ENCODE assay signal across 10 cellular contexts in genomic region chr20:58408603-58409246, GRCh38. TPM values are rescaled to one million over a fixed set of nuclear protein-coding genes. Genes with fewer than 3 reads are reported as not detected.
DNase-seq lines count a peak whose midpoint lies in the region; ATAC-seq and TF ChIP-seq lines count a peak whose summit lies in the region.
"Had no signal": no experiment of that assay in that cellular context is flagged by ENCODE, and none has a peak within 500 bp of the region (broad histone marks: within the 10 kb centered on the region; RNA-seq: fewer than 3 reads in every experiment).

No MANE protein-coding gene starts in this region.

- H2BK20ac ChIP-seq in H9 (ENCODE audit: low read depth, low read length, poor library complexity, severe bottlenecking) = no peak overlapping the region

- no peak overlapping the region for H2BK120ac ChIP-seq in H9 (ENCODE audit: low read depth, low read length, poor library complexity, severe bottlenecking)

- peak overlapping the region; percentile 54 for H3K4me3 Mint-ChIP-seq in CD8-positive, alpha-beta T cell
- H3K4me3 Mint-ChIP-seq in H9 (no peak overlapping the region), memory B cell (peak overlapping the region; percentile 15)
- H3K4me3 Mint-ChIP-seq in activated CD8-positive, alpha-beta T cell treated with anti-CD3 and anti-CD28 coated beads for 36 hours = no peak overlapping the region

- H3K27ac Mint-ChIP-seq in CD8-positive, alpha-beta T cell = peak overlapping the region; percentile 89
- H3K27ac Mint-ChIP-seq in H9 (peak overlapping the region in 1 of 3 experiments; percentile 26; a peak in 3 of 7 replicates), memory B cell (peak overlapping the region; percentile 35)
- peak overlapping the region; percentile 87 for H3K27ac Mint-ChIP-seq in activated CD8-positive, alpha-beta T cell treated with anti-CD3 and anti-CD28 coated beads for 36 hours

- no peaks in the 10 kb centered on the region for H3K27me3 Mint-ChIP-seq in CD8-positive, alpha-beta T cell (ENCODE audit: low read depth)
- H3K27me3 Mint-ChIP-seq in H9 (ENCODE audit: low read depth) = no peaks in the 10 kb centered on the region
- no peaks in the 10 kb centered on the region for H3K27me3 Mint-ChIP-seq in activated CD8-positive, alpha-beta T cell treated with anti-CD3 and anti-CD28 coated beads for 36 hours
- H3K27me3 Mint-ChIP-seq in memory B cell = no peaks in the 10 kb centered on the region

- no peaks in the 10 kb centered on the region for H3K79me1 ChIP-seq in H9 (ENCODE audit: insufficient read depth, low read depth, low read length, poor library complexity, severe bottlenecking)

- H3K27ac ChIP-seq in CD8-positive, alpha-beta T cell (ENCODE audit: low read depth, low read length) = peak overlapping the region; percentile 20
- no peak overlapping the region for H3K27ac ChIP-seq in H9 (ENCODE audit: insufficient read length, low read depth, low read length)
- H3K27ac ChIP-seq in RWPE1 = no peak overlapping the region
- H3K27ac ChIP-seq: hepatocyte had no signal

- H3K79me2 ChIP-seq in H9 (ENCODE audit: insufficient read depth, low read length) = peaks cover 21% of the 10 kb centered on the region

- no peaks in the 10 kb centered on the region for H3K9me3 ChIP-seq in CD8-positive, alpha-beta T cell (ENCODE audit: low read length)
- H3K9me3 ChIP-seq in H9 (ENCODE audit: control insufficient read depth, low read depth, low read length) = no peaks in the 10 kb centered on the region

- H2BK12ac ChIP-seq in H9 (ENCODE audit: insufficient read length, low read depth, low read length) = no peak overlapping the region

- H3K4ac ChIP-seq in H9 (ENCODE audit: low read depth, low read length) = no peak overlapping the region

- H3K4me1 ChIP-seq in CD8-positive, alpha-beta T cell (ENCODE audit: insufficient read depth, low read length) = peaks cover 30% of the 10 kb centered on the region
- H3K4me1 ChIP-seq in H9 (ENCODE audit: insufficient read depth, low read length) = peaks cover 7% of the 10 kb centered on the region; the same call in 1 of the 2 replicates

- intact Hi-C loops in CD8-positive, alpha-beta T cell (cut with DNase I, micrococcal nuclease) = loop anchor here in 1 of 2 experiments (2.0 kb wide), 1 partner anchor 20 kb away; the partner anchor contains the start of gene VAPB
- intact Hi-C loops in activated CD8-positive, alpha-beta T cell treated with anti-CD3 and anti-CD28 coated beads for 36 hours (cut with micrococcal nuclease) = no loop called here

- H2BK15ac ChIP-seq in H9 (ENCODE audit: low read depth, low read length) = no peak overlapping the region

- H3K23ac ChIP-seq in H9 (ENCODE audit: insufficient read length, low read depth, low read length) = no peak overlapping the region

- H3T11ph ChIP-seq in H9 (ENCODE audit: low read length) = no peak overlapping the region

- H4K5ac ChIP-seq in H9 (ENCODE audit: insufficient read length, low read depth, low read length) = no peak overlapping the region

- CTCF ChIA-PET in CD8-positive, alpha-beta T cell (lab: Charles Lee) = interaction anchor here (0.6 kb wide), 1 partner anchor 54 kb away, joined by 3 read pairs; no protein-coding TSS in a partner anchor
- CTCF ChIA-PET in activated CD8-positive, alpha-beta T cell treated with anti-CD3 and anti-CD28 coated beads for 36 hours (lab: Charles Lee) = interaction anchor here (1.4 to 1.6 kb wide), 2 partner anchors 39 to 175 kb away, joined by 3 to 7 read pairs; no protein-coding TSS in a partner anchor
- CTCF ChIA-PET in RWPE1 (lab: Yijun Ruan, JAX) = interaction anchor here (1.0 kb wide), 1 partner anchor 13 kb away, joined by 4 read pairs; no protein-coding TSS in a partner anchor

- H3K9me3 Mint-ChIP-seq in CD8-positive, alpha-beta T cell = no peaks in the 10 kb centered on the region
- H3K9me3 Mint-ChIP-seq in H9 (peaks cover 0 to 10% of the 10 kb centered on the region in 2 experiments; a peak in 4 of 5 replicates), memory B cell (no peaks in the 10 kb centered on the region)
- no peaks in the 10 kb centered on the region for H3K9me3 Mint-ChIP-seq in activated CD8-positive, alpha-beta T cell treated with anti-CD3 and anti-CD28 coated beads for 36 hours

- no peak overlapping the region for H2AFZ ChIP-seq in H9 (ENCODE audit: low read length)
- H2AFZ ChIP-seq: hepatocyte had no signal

- no peak overlapping the region for H2AK5ac ChIP-seq in H9 (ENCODE audit: insufficient read length, low read length)

- no peaks in the 10 kb centered on the region for H4K20me1 ChIP-seq in H9 (ENCODE audit: control insufficient read depth, insufficient read depth, insufficient read length)

- H3K27me3 ChIP-seq in CD8-positive, alpha-beta T cell (ENCODE audit: insufficient read depth, low read length) = no peaks in the 10 kb centered on the region
- no peaks in the 10 kb centered on the region for H3K27me3 ChIP-seq in H9 (ENCODE audit: insufficient read depth, low read length)
- H3K27me3 ChIP-seq: hepatocyte had no signal

- POLR2A ChIA-PET in CD8-positive, alpha-beta T cell (lab: Charles Lee) = interaction anchor here (1.5 kb wide), 2 partner anchors 18 to 20 kb away, joined by 3 to 6 read pairs; partner anchors contain the start of gene VAPB
- POLR2A ChIA-PET in activated CD8-positive, alpha-beta T cell treated with anti-CD3 and anti-CD28 coated beads for 36 hours (lab: Charles Lee) = interaction anchor here (0.8 kb wide), 1 partner anchor 20 kb away, joined by 4 read pairs; the partner anchor contains the start of gene VAPB
- POLR2A ChIA-PET in RWPE1 (lab: Yijun Ruan, JAX; ENCODE audit: low non-redundant PET) = no interaction called here

- H4K8ac ChIP-seq in H9 (replicated peaks; ENCODE audit: insufficient read length, low read depth, low read length) = no peak overlapping the region

- ATAC-seq in CD8-positive, alpha-beta T cell = peak; percentile 78
- peak; percentile 61 for ATAC-seq in activated CD8-positive, alpha-beta T cell treated with anti-CD3 and anti-CD28 coated beads for 36 hours
- ATAC-seq in memory B cell (ENCODE audit: low read depth) (peak; percentile 79), GM18867 (IDR thresholded peaks at IDR 0.05; ENCODE audit: unreplicated experiment) (no peak)

- H3K36me3 ChIP-seq in CD8-positive, alpha-beta T cell (ENCODE audit: insufficient read depth, low read length) = no peaks in the 10 kb centered on the region

- no peak for TF ChIP-seq CTCF in CD8-positive, alpha-beta T cell (IDR thresholded peaks at IDR 0.05)
- no peak for TF ChIP-seq CTCF in H9 (conservative IDR thresholded peaks at IDR 0.05)
- TF ChIP-seq CTCF in activated CD8-positive, alpha-beta T cell treated with anti-CD3 and anti-CD28 coated beads for 36 hours (IDR thresholded peaks at IDR 0.05) = no peak
- no peak for TF ChIP-seq CTCF in RWPE1 (conservative IDR thresholded peaks at IDR 0.05; ENCODE audit: low read depth)

- no peak for DNase-seq in CD8-positive, alpha-beta T cell
- DNase-seq in H9 (no peak), memory B cell (ENCODE audit: low spot score in 2 of 2) (no peak), SK-N-DZ (ENCODE audit: low spot score) (no peak), COR-L47 (lab: John Stamatoyannopoulos, UW) (no peak), RWPE1 (ENCODE audit: low spot score) (no peak)
- no peak for DNase-seq in activated CD8-positive, alpha-beta T cell treated with anti-CD3 and anti-CD28 coated beads for 36 hours
- DNase-seq: activated gamma-delta T cell treated with Interleukin-2 at 50 U/mL for 16 hours had no signal

- H3K23me2 ChIP-seq in H9 (ENCODE audit: insufficient read length, low read depth, low read length, poor library complexity, severe bottlenecking) = no peaks in the 10 kb centered on the region

- H3K36me3 Mint-ChIP-seq in CD8-positive, alpha-beta T cell = no peaks in the 10 kb centered on the region
- H3K36me3 Mint-ChIP-seq in H9 (ENCODE audit: insufficient read depth in 1 of 3, low read depth in 3 of 3) (peaks cover 5 to 9% (median 6%) of the 10 kb centered on the region in 3 experiments; a peak in 6 of 7 replicates), memory B cell (peaks cover 2% of the 10 kb centered on the region)
- H3K36me3 Mint-ChIP-seq in activated CD8-positive, alpha-beta T cell treated with anti-CD3 and anti-CD28 coated beads for 36 hours (ENCODE audit: low read depth) = peaks cover 6% of the 10 kb centered on the region

- H3K56ac ChIP-seq in H9 (ENCODE audit: insufficient read length, low read depth, low read length) = no peak overlapping the region

- H3K14ac ChIP-seq in H9 (ENCODE audit: insufficient read depth, low read length) = no peak overlapping the region

- peaks cover 42% of the 10 kb centered on the region for H3K4me1 Mint-ChIP-seq in CD8-positive, alpha-beta T cell (ENCODE audit: low read depth)
- peaks cover 26 to 29% of the 10 kb centered on the region in 2 experiments for H3K4me1 Mint-ChIP-seq in H9
- H3K4me1 Mint-ChIP-seq in activated CD8-positive, alpha-beta T cell treated with anti-CD3 and anti-CD28 coated beads for 36 hours (ENCODE audit: low read depth) = peaks cover 40% of the 10 kb centered on the region
- H3K4me1 Mint-ChIP-seq in memory B cell = peaks cover 19% of the 10 kb centered on the region

- no peak overlapping the region for H4K91ac ChIP-seq in H9 (ENCODE audit: insufficient read length, low read depth, low read length)

- H3K4me2 ChIP-seq in H9 (ENCODE audit: insufficient read depth, insufficient read length, low read length) = peak overlapping the region; percentile 25
- H3K4me2 ChIP-seq: hepatocyte had no signal

- H3K9ac ChIP-seq in H9 (ENCODE audit: extremely low read depth, insufficient read length, low read length) = no peak overlapping the region

- no peak overlapping the region for H2BK5ac ChIP-seq in H9 (ENCODE audit: insufficient read length, low read length)

- no peak overlapping the region for H3K4me3 ChIP-seq in CD8-positive, alpha-beta T cell (ENCODE audit: low read depth, low read length)
- H3K4me3 ChIP-seq: hepatocyte had no signal

- WGBS in H9 (ENCODE audit: extremely low coverage, insufficient read length, low lambda C conversion rate) = no CpG with 5 or more reads among the region's 3 CpGs

- H3K18ac ChIP-seq in H9 (ENCODE audit: insufficient read length, low read depth, low read length) = no peak overlapping the region

RNA-seq across cellular contexts. Expression of gene VAPB, which starts 19.7 kb away (rescaled TPM):
- 10 to 100 TPM; 29.3 to 32.3 TPM for total RNA-seq in CD8-positive, alpha-beta T cell
- total RNA-seq in H9 (2021) = 64.7 and 65.1 TPM in 2 replicates
- 10 to 100 TPM; 46.3 to 46.8 TPM for total RNA-seq in activated CD8-positive, alpha-beta T cell treated with anti-CD3 and anti-CD28 coated beads for 36 hours
- 38.4 and 41.3 TPM in 2 replicates for polyA plus RNA-seq in SK-N-DZ (2014; cell fraction: cytosol; rRNA removed)
- polyA plus RNA-seq in SK-N-DZ (2014; cell fraction: nucleus; rRNA removed) = 24.7 and 41.8 TPM in 2 replicates

Comparison
In these comparisons a context has a peak if more than half of its experiments do, and no peak if none do; other contexts are left out.
1. H3K4me3 Mint-ChIP-seq: peak in CD8-positive, alpha-beta T cell (single experiment) and memory B cell (single experiment); none in H9 (0 of 2) and activated CD8-positive, alpha-beta T cell treated with anti-CD3 and anti-CD28 coated beads for 36 hours (single experiment).